8 cellular contexts compared by ENCODE assay signal in the genomic region with DNA sequence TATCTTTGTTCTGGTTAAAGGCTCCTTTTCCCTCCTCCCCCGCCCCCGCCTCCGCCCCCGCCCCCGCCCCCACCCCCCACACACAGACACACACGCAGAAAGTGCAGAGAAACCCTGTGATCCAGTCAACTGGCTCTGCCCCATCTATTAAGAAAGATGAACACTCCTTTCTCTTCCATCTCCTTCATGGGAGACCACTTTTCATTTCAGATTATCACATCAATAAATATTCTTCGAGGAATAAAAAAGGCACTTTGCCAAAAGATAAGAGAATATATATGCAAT.
DNase-seq lines count a peak whose midpoint lies in the region; TF ChIP-seq lines count a peak whose summit lies in the region.
"Had no signal": no experiment of that assay in that cellular context is flagged by ENCODE, and none has a peak within 500 bp of the region (broad histone marks: within the 10 kb centered on the region; RNA-seq: fewer than 3 reads in every experiment).

No MANE protein-coding gene starts in this region.

- TF ChIP-seq EP300 in suprapubic skin (IDR thresholded peaks at IDR 0.05) = no peak

- H3K27me3 ChIP-seq in HAP-1 (ENCODE audit: low read depth) (no peaks in the 10 kb centered on the region), WERI-Rb-1 (ENCODE audit: insufficient read depth, low read depth, severe bottlenecking) (no peaks in the 10 kb centered on the region), suprapubic skin (peaks cover 73% of the 10 kb centered on the region)

- H3K27ac ChIP-seq in WERI-Rb-1 (no peak overlapping the region), suprapubic skin (no peak overlapping the region)

- H3K36me3 ChIP-seq in HAP-1 (replicated peaks) (no peaks in the 10 kb centered on the region), WERI-Rb-1 (no peaks in the 10 kb centered on the region), suprapubic skin (no peaks in the 10 kb centered on the region)
- H3K36me3 ChIP-seq: spleen had no signal

- DNase-seq in HAP-1 (ENCODE audit: low spot score in 2 of 2) (no peak), WERI-Rb-1 (no peak), suprapubic skin (ENCODE audit: low spot score in 2 of 2) (no peak), GM10266 (ENCODE audit: extremely low spot score) (no peak), mesenteric fat pad (ENCODE audit: low spot score) (no peak)
- DNase-seq in stimulated activated CD8-positive, alpha-beta memory T cell treated with anti-CD3 and anti-CD28 coated beads, Interleukin-4, amount 100 ng/mL, for 48 hours = no peak

- 4% methylated on average over 6 of the region's 7 CpGs for WGBS in suprapubic skin

- H3K9me3 ChIP-seq in HAP-1 (no peaks in the 10 kb centered on the region), WERI-Rb-1 (ENCODE audit: severe bottlenecking) (no peaks in the 10 kb centered on the region), iPS-18c (ENCODE audit: control insufficient read depth, insufficient read depth, low read length) (no peaks in the 10 kb centered on the region), suprapubic skin (no peaks in the 10 kb centered on the region)

- TF ChIP-seq POLR2A in suprapubic skin (IDR thresholded peaks at IDR 0.05) = no peak

- TF ChIP-seq CTCF in WERI-Rb-1 (IDR thresholded peaks at IDR 0.05; ENCODE audit: low read depth, low read length) (no peak), suprapubic skin (IDR thresholded peaks at IDR 0.05) (no peak), GM10266 (IDR thresholded peaks at IDR 0.05; ENCODE audit: control insufficient read depth, insufficient read depth, low read depth, missing control alignments) (no peak)

- H3K4me1 ChIP-seq in HAP-1 (peaks cover 17% of the 10 kb centered on the region), suprapubic skin (peaks cover 60% of the 10 kb centered on the region)

- in situ Hi-C loops in HAP-1 (cut with MboI; ENCODE audit: low sequenced_read_pairs) = loop anchor here (5.0 to 25.0 kb wide), 2 partner anchors 354 to 536 kb away; no protein-coding TSS in a partner anchor

- H3K4me3 ChIP-seq in HAP-1 = peak overlapping the region; percentile 33
- peak overlapping the region; percentile 86 for H3K4me3 ChIP-seq in WERI-Rb-1 (ENCODE audit: low read depth, low read length)
- H3K4me3 ChIP-seq in iPS-18c (ENCODE audit: insufficient read depth, low read depth, low read length) = peak overlapping the region; percentile 0; the same call in 1 of the 2 replicates
- peak overlapping the region; percentile 50 for H3K4me3 ChIP-seq in suprapubic skin

Comparison
In these comparisons a context has a peak if more than half of its experiments do, and no peak if none do; other contexts are left out.
1. H3K4me3 ChIP-seq: peak in every context shown above with its lines; median percentile 86 in WERI-Rb-1; 50 in suprapubic skin; 33 in HAP-1; 0 in iPS-18c.